In genomic region chr3:133273346-133273745, GRCh38 we compare ENCODE assay signal across 22 cellular contexts.
DNase-seq lines count a peak whose midpoint lies in the region; ATAC-seq and TF ChIP-seq lines count a peak whose summit lies in the region.
"Had no signal": no experiment of that assay in that cellular context is flagged by ENCODE, and none has a peak within 500 bp of the region (broad histone marks: within the 10 kb centered on the region; RNA-seq: fewer than 3 reads in every experiment).

No MANE protein-coding gene starts in this region.

- TF ChIP-seq RAD21 in IMR-90 (IDR thresholded peaks at IDR 0.05; ENCODE audit: low read length): no peak

- TF ChIP-seq POLR2A in IMR-90 (IDR thresholded peaks at IDR 0.05; ENCODE audit: low read depth, low read length): no peak

- no peak overlapping the region for H2AFZ ChIP-seq in IMR-90 (replicated peaks; ENCODE audit: low read length, poor library complexity)

- no peaks in the 10 kb centered on the region for H3K9me3 Mint-ChIP-seq in T-helper 2 cell treated with Interferon-gamma antibody and Interleukin-4, amounts not matched to agents 5 μg/mL and 100 μg/mL, for 36 hours
- no peaks in the 10 kb centered on the region for H3K9me3 Mint-ChIP-seq in activated CD4-positive, alpha-beta memory T cell treated with anti-CD3 and anti-CD28 coated beads for 36 hours
- H3K9me3 Mint-ChIP-seq in activated CD4-positive, alpha-beta memory T cell treated with anti-CD3 and anti-CD28 coated beads, Interleukin-2, amount 10 ng/mL, durations not matched to agents 7 days and 5 days: no peaks in the 10 kb centered on the region
- H3K9me3 Mint-ChIP-seq: CD4-positive, alpha-beta T cell; CD8-positive, alpha-beta memory T cell had no signal

- no peak overlapping the region for H3K9ac ChIP-seq in IMR-90 (ENCODE audit: low read depth, low read length)
- H3K9ac ChIP-seq: BLaER1 treated with 17β-estradiol and CSF1 and Interleukin-3, amounts not matched to agents 10 nM and 100 nM had no signal

- H2BK120ac ChIP-seq in IMR-90 (ENCODE audit: low read depth, low read length): no peak overlapping the region

- no peak overlapping the region for H3K14ac ChIP-seq in IMR-90 (replicated peaks; ENCODE audit: low read depth, low read length)

- in situ Hi-C loops in IMR-90 (cut with MboI; ENCODE audit: low sequenced_read_pairs): no loop called here

- no peak overlapping the region for H3K4me3 Mint-ChIP-seq in T-helper 2 cell treated with Interferon-gamma antibody and Interleukin-4, amounts not matched to agents 5 μg/mL and 100 μg/mL, for 36 hours
- H3K4me3 Mint-ChIP-seq in activated CD4-positive, alpha-beta memory T cell treated with anti-CD3 and anti-CD28 coated beads for 36 hours: no peak overlapping the region
- no peak overlapping the region for H3K4me3 Mint-ChIP-seq in activated CD4-positive, alpha-beta memory T cell treated with anti-CD3 and anti-CD28 coated beads, Interleukin-2, amount 10 ng/mL, durations not matched to agents 7 days and 5 days
- H3K4me3 Mint-ChIP-seq: CD14-positive monocyte; CD4-positive, alpha-beta T cell; CD8-positive, alpha-beta memory T cell had no signal

- H3K4me2 ChIP-seq in IMR-90 (ENCODE audit: low read depth, low read length): no peak overlapping the region
- H3K4me2 ChIP-seq: A549; BLaER1 treated with 17β-estradiol and CSF1 and Interleukin-3, amounts not matched to agents 10 nM and 100 nM had no signal

- intact Hi-C loops in activated CD4-positive, alpha-beta memory T cell treated with anti-CD3 and anti-CD28 coated beads for 36 hours (cut with micrococcal nuclease): no loop called here
- intact Hi-C loops in IMR-90 (cut with micrococcal nuclease): no loop called here

- peak; percentile 20 for DNase-seq in T-helper 2 cell treated with Interferon-gamma antibody and Interleukin-4, amounts not matched to agents 5 μg/mL and 100 μg/mL, for 36 hours (ENCODE audit: low spot score)
- DNase-seq in T-helper 2 cell: no peak
- DNase-seq in activated CD4-positive, alpha-beta memory T cell treated with anti-CD3 and anti-CD28 coated beads for 36 hours: peak; percentile 20
- DNase-seq in activated CD4-positive, alpha-beta memory T cell treated with anti-CD3 and anti-CD28 coated beads, Interleukin-2, amount 10 ng/mL, durations not matched to agents 7 days and 5 days: no peak
- peak; percentile 15 for DNase-seq in ELR (ENCODE audit: low read depth)
- DNase-seq in IMR-90: no peak
- DNase-seq in NOMO-1 (lab: John Stamatoyannopoulos, UW; ENCODE audit: unreplicated experiment in 2 of 2): no peak
- DNase-seq: 8988T; ACHN; AML-193; BE2C; CD4-positive, alpha-beta T cell; CD8-positive, alpha-beta memory T cell; DMS 273 treated with DMSO at 0.1 percent for 48 hours; DMS79; EL; GF-D8; GOT3 had no signal

- 100% methylated on average over 1 of the region's 2 CpGs; no CpG with 5 or more reads in 1 of the 2 experiments for WGBS in IMR-90 (ENCODE audit: extremely low coverage in 2 of 2, insufficient read length in 1 of 2), 2 experiments

- no peaks in the 10 kb centered on the region for H4K20me1 ChIP-seq in IMR-90 (ENCODE audit: insufficient read depth, low read length)
- H4K20me1 ChIP-seq: BLaER1 treated with 17β-estradiol and CSF1 and Interleukin-3, amounts not matched to agents 10 nM and 100 nM had no signal

- H3K4ac ChIP-seq in IMR-90 (ENCODE audit: low read depth, low read length): no peak overlapping the region

- no TSS peak for BruUV-seq in IMR-90 (replicated peaks; lab: Mats Ljungman, UMichigan)

- H2BK20ac ChIP-seq in IMR-90 (ENCODE audit: low read depth, low read length): no peak overlapping the region

- H2AK5ac ChIP-seq in IMR-90 (ENCODE audit: low read depth, low read length): no peak overlapping the region

- H4K5ac ChIP-seq in IMR-90 (ENCODE audit: low read depth, low read length): no peak overlapping the region

- H2AK9ac ChIP-seq in IMR-90 (replicated peaks; ENCODE audit: low read depth, low read length, poor library complexity): no peak overlapping the region

- POLR2A ChIA-PET in activated CD4-positive, alpha-beta memory T cell treated with anti-CD3 and anti-CD28 coated beads for 36 hours (lab: Charles Lee): interaction anchor here (0.6 kb wide), 1 partner anchor 484 kb away, joined by 3 read pairs; no protein-coding TSS in a partner anchor
- POLR2A ChIA-PET in activated CD4-positive, alpha-beta memory T cell treated with anti-CD3 and anti-CD28 coated beads, Interleukin-2, amount 10 ng/mL, durations not matched to agents 7 days and 5 days (lab: Charles Lee): no interaction called here
- POLR2A ChIA-PET in IMR-90 (lab: Charles Lee; ENCODE audit: unreplicated experiment): no interaction called here

- no peaks in the 10 kb centered on the region for H3K79me1 ChIP-seq in IMR-90 (ENCODE audit: low read depth in 1 of 2, low read length in 2 of 2)

- no peak overlapping the region for H3K23ac ChIP-seq in IMR-90 (ENCODE audit: low read depth, low read length)

- H3K9me1 ChIP-seq in IMR-90 (ENCODE audit: insufficient read depth, low read length): no peaks in the 10 kb centered on the region

- no peaks in the 10 kb centered on the region for H3K27me3 ChIP-seq in IMR-90 (ENCODE audit: control insufficient read depth, insufficient read depth, low read length)
- H3K27me3 ChIP-seq: BE2C; BLaER1 treated with 17β-estradiol and CSF1 and Interleukin-3, amounts not matched to agents 10 nM and 100 nM had no signal

- H3K4me1 Mint-ChIP-seq in T-helper 2 cell treated with Interferon-gamma antibody and Interleukin-4, amounts not matched to agents 5 μg/mL and 100 μg/mL, for 36 hours (ENCODE audit: low read depth): no peaks in the 10 kb centered on the region
- H3K4me1 Mint-ChIP-seq in activated CD4-positive, alpha-beta memory T cell treated with anti-CD3 and anti-CD28 coated beads for 36 hours (ENCODE audit: low read depth): peaks cover 9% of the 10 kb centered on the region
- no peaks in the 10 kb centered on the region for H3K4me1 Mint-ChIP-seq in activated CD4-positive, alpha-beta memory T cell treated with anti-CD3 and anti-CD28 coated beads, Interleukin-2, amount 10 ng/mL, durations not matched to agents 7 days and 5 days
- H3K4me1 Mint-ChIP-seq: CD14-positive monocyte; CD8-positive, alpha-beta memory T cell had no signal

- H3K18ac ChIP-seq in IMR-90 (ENCODE audit: low read depth, low read length): no peak overlapping the region

- peaks cover 9% of the 10 kb centered on the region for H3K4me1 ChIP-seq in IMR-90 (ENCODE audit: control insufficient read depth, insufficient read depth, low read length)
- H3K4me1 ChIP-seq: A549, HAP-1 had no signal

- no peaks in the 10 kb centered on the region for H3K9me3 ChIP-seq in IMR-90 (ENCODE audit: control insufficient read depth, insufficient read depth, low read length)
- H3K9me3 ChIP-seq: A549; BE2C; BLaER1 treated with 17β-estradiol and CSF1 and Interleukin-3, amounts not matched to agents 10 nM and 100 nM; HAP-1 had no signal

- H3K4me3 ChIP-seq in IMR-90 (ENCODE audit: insufficient read depth, low read depth, low read length): no peak overlapping the region
- H3K4me3 ChIP-seq: A549; BLaER1 treated with 17β-estradiol and CSF1 and Interleukin-3, amounts not matched to agents 10 nM and 100 nM; HAP-1 had no signal

- H3K27ac ChIP-seq in IMR-90 (ENCODE audit: insufficient read depth, low read length): no peak overlapping the region
- H3K27ac ChIP-seq: A549; BLaER1 treated with 17β-estradiol and CSF1 and Interleukin-3, amounts not matched to agents 10 nM and 100 nM had no signal

- peak overlapping the region; percentile 47 for H2BK5ac ChIP-seq in IMR-90 (ENCODE audit: low read depth, low read length, poor library complexity, severe bottlenecking)

- CTCF ChIA-PET in activated CD4-positive, alpha-beta memory T cell treated with anti-CD3 and anti-CD28 coated beads for 36 hours (lab: Charles Lee): no interaction called here
- CTCF ChIA-PET in activated CD4-positive, alpha-beta memory T cell treated with anti-CD3 and anti-CD28 coated beads, Interleukin-2, amount 10 ng/mL, durations not matched to agents 7 days and 5 days (lab: Charles Lee): no interaction called here
- CTCF ChIA-PET in IMR-90 (lab: Yijun Ruan, JAX): interaction anchor here (0.6 kb wide), 1 partner anchor 298 kb away, joined by 3 read pairs; no protein-coding TSS in a partner anchor

- H4K8ac ChIP-seq in IMR-90 (ENCODE audit: low read depth in 2 of 2, low read length in 2 of 2): no peak overlapping the region

- no peak for TF ChIP-seq CTCF in IMR-90 (conservative IDR thresholded peaks at IDR 0.05; ENCODE audit: low read depth, low read length)

- H3K36me3 ChIP-seq in IMR-90 (ENCODE audit: control insufficient read depth, insufficient read depth, low read length): no peaks in the 10 kb centered on the region
- H3K36me3 ChIP-seq: BE2C; BLaER1 treated with 17β-estradiol and CSF1 and Interleukin-3, amounts not matched to agents 10 nM and 100 nM; HAP-1 had no signal

- H2BK15ac ChIP-seq in IMR-90 (ENCODE audit: low read depth, low read length): no peak overlapping the region

- H3K27ac Mint-ChIP-seq in T-helper 2 cell treated with Interferon-gamma antibody and Interleukin-4, amounts not matched to agents 5 μg/mL and 100 μg/mL, for 36 hours: no peak overlapping the region
- H3K27ac Mint-ChIP-seq in activated CD4-positive, alpha-beta memory T cell treated with anti-CD3 and anti-CD28 coated beads for 36 hours: no peak overlapping the region
- H3K27ac Mint-ChIP-seq in activated CD4-positive, alpha-beta memory T cell treated with anti-CD3 and anti-CD28 coated beads, Interleukin-2, amount 10 ng/mL, durations not matched to agents 7 days and 5 days: no peak overlapping the region
- H3K27ac Mint-ChIP-seq: CD4-positive, alpha-beta T cell; CD8-positive, alpha-beta memory T cell had no signal

- dilution Hi-C loops in IMR-90 (cut with HindIII; ENCODE audit: low sequenced_read_pairs, unreplicated experiment): no loop called here

- H4K91ac ChIP-seq in IMR-90 (ENCODE audit: insufficient read depth, low read depth, low read length): no peak overlapping the region

- no peak for ATAC-seq in IMR-90 (ENCODE audit: low read depth)
- ATAC-seq: A549 had no signal

- no peak overlapping the region for H3K56ac ChIP-seq in IMR-90 (ENCODE audit: extremely low read depth, insufficient read depth, low read length)

- H3K27me3 Mint-ChIP-seq in T-helper 2 cell treated with Interferon-gamma antibody and Interleukin-4, amounts not matched to agents 5 μg/mL and 100 μg/mL, for 36 hours (ENCODE audit: low read depth): peaks cover 6% of the 10 kb centered on the region
- H3K27me3 Mint-ChIP-seq in activated CD4-positive, alpha-beta memory T cell treated with anti-CD3 and anti-CD28 coated beads for 36 hours: peaks cover 12% of the 10 kb centered on the region
- peaks cover 13% of the 10 kb centered on the region for H3K27me3 Mint-ChIP-seq in activated CD4-positive, alpha-beta memory T cell treated with anti-CD3 and anti-CD28 coated beads, Interleukin-2, amount 10 ng/mL, durations not matched to agents 7 days and 5 days

- no peaks in the 10 kb centered on the region for H3K36me3 Mint-ChIP-seq in T-helper 2 cell treated with Interferon-gamma antibody and Interleukin-4, amounts not matched to agents 5 μg/mL and 100 μg/mL, for 36 hours (ENCODE audit: low read depth)
- H3K36me3 Mint-ChIP-seq in activated CD4-positive, alpha-beta memory T cell treated with anti-CD3 and anti-CD28 coated beads for 36 hours: no peaks in the 10 kb centered on the region
- no peaks in the 10 kb centered on the region for H3K36me3 Mint-ChIP-seq in activated CD4-positive, alpha-beta memory T cell treated with anti-CD3 and anti-CD28 coated beads, Interleukin-2, amount 10 ng/mL, durations not matched to agents 7 days and 5 days (ENCODE audit: low read depth)
- H3K36me3 Mint-ChIP-seq: CD14-positive monocyte; CD8-positive, alpha-beta memory T cell had no signal

Comparison
In these comparisons a context has a peak if more than half of its experiments do, and no peak if none do; other contexts are left out.
1. DNase-seq: peak in T-helper 2 cell treated with Interferon-gamma antibody and Interleukin-4, amounts not matched to agents 5 μg/mL and 100 μg/mL, for 36 hours (single experiment), activated CD4-positive, alpha-beta memory T cell treated with anti-CD3 and anti-CD28 coated beads for 36 hours (single experiment) and ELR (single experiment); none in T-helper 2 cell (0 of 5), activated CD4-positive, alpha-beta memory T cell treated with anti-CD3 and anti-CD28 coated beads, Interleukin-2, amount 10 ng/mL, durations not matched to agents 7 days and 5 days (single experiment), IMR-90 (single experiment) and NOMO-1 (0 of 2).